26 cellular contexts compared by ENCODE assay signal in genomic region chr9:109191746-109192145, GRCh38. TPM values are rescaled to one million over a fixed set of nuclear protein-coding genes. Genes with fewer than 3 reads are reported as not detected.
"Had no signal": no experiment of that assay in that cellular context is flagged by ENCODE, and none has a peak within 500 bp of the region (broad histone marks: within the 10 kb centered on the region; RNA-seq: fewer than 3 reads in every experiment).

No MANE protein-coding gene starts in this region.

- DNase-seq: colonic mucosa; cortex of kidney; dermis blood vessel endothelial cell; dorsolateral prefrontal cortex; effector CD4-positive, alpha-beta T cell; effector CD8-positive, alpha-beta T cell; effector memory CD4-positive, alpha-beta T cell; effector memory CD8-positive, alpha-beta T cell; endodermal cell; erythroblast; esophagus squamous epithelium; foreskin fibroblast; foreskin keratinocyte; foreskin melanocyte; gastrocnemius medialis; glutamatergic neuron; head of caudate nucleus; heart left ventricle had no signal

- H3K4me1 Mint-ChIP-seq: endodermal cell had no signal

- H3K36me3 ChIP-seq: colonic mucosa, esophagus squamous epithelium, gastroesophageal sphincter, heart left ventricle had no signal

- H3K27me3 ChIP-seq: colonic mucosa, dorsolateral prefrontal cortex, esophagus muscularis mucosa, foreskin keratinocyte, gastrocnemius medialis, gastroesophageal sphincter, heart left ventricle had no signal

- H3K4me3 Mint-ChIP-seq: dendritic cell treated with granulocyte-macrophage colony-stimulating factor and Interleukin-4, amounts not matched to agents 40 ng/mL and 50 ng/mL, for 4 days; effector memory CD8-positive, alpha-beta T cell; endodermal cell had no signal

- H3K4me3 ChIP-seq: colonic mucosa, coronary artery, dorsolateral prefrontal cortex, esophagus muscularis mucosa, esophagus squamous epithelium, gastrocnemius medialis, gastroesophageal sphincter, heart left ventricle had no signal

- H3K4me1 ChIP-seq: colonic mucosa, esophagus muscularis mucosa, esophagus squamous epithelium, foreskin keratinocyte, gastrocnemius medialis, gastroesophageal sphincter had no signal

- ATAC-seq: effector memory CD8-positive, alpha-beta T cell; esophagus mucosa; foreskin keratinocyte; gastrocnemius medialis; gastroesophageal sphincter; heart left ventricle had no signal

- H3K9me3 ChIP-seq: colonic mucosa, esophagus muscularis mucosa, esophagus squamous epithelium, gastrocnemius medialis, gastroesophageal sphincter, heart left ventricle had no signal

- H3K27ac Mint-ChIP-seq: dendritic cell treated with granulocyte-macrophage colony-stimulating factor and Interleukin-4, amounts not matched to agents 40 ng/mL and 50 ng/mL, for 4 days; effector memory CD8-positive, alpha-beta T cell; endodermal cell had no signal

- H3K27ac ChIP-seq: colonic mucosa, coronary artery, dorsolateral prefrontal cortex, epithelial cell of prostate, esophagus muscularis mucosa, esophagus squamous epithelium, foreskin keratinocyte, gastrocnemius medialis, gastroesophageal sphincter, heart left ventricle had no signal

- H3K9me3 Mint-ChIP-seq: dendritic cell treated with granulocyte-macrophage colony-stimulating factor and Interleukin-4, amounts not matched to agents 40 ng/mL and 50 ng/mL, for 4 days; effector memory CD8-positive, alpha-beta T cell; endodermal cell had no signal

RNA-seq across cellular contexts. Expression of gene FRRS1L, which starts 24.7 kb away (rescaled TPM):
- total RNA-seq: endothelial cell of umbilical vein, esophagus mucosa, fibroblast of villous mesenchyme had no signal
- polyA plus RNA-seq: endothelial cell of umbilical vein had no signal
